ENCODE assay signal across 13 cellular contexts in the genomic region with DNA sequence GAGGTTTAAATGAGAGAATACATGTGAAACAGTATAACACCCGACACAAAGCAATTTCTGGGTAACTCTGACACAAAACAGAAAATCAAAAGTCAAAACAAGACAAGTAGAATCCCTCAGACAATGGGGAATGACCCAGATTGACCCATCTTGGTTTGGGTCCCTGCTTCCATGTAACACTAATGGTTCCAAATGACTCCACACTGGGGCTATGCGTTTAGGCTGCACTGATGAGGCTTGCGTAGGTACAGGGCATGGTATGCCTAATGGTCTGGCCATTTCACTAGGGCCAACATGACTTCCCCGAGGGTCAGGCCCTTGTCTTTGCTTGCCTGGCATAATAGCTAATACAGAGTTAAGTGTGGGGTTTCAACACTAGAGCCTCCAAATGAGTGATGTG.
"Had no signal": no experiment of that assay in that cellular context is flagged by ENCODE, and none has a peak within 500 bp of the region (broad histone marks: within the 10 kb centered on the region; RNA-seq: fewer than 3 reads in every experiment).

No MANE protein-coding gene starts in this region.

- H3K4me3 Mint-ChIP-seq: memory B cell; nephron progenitor cell; stimulated activated naive CD8-positive, alpha-beta T cell treated with anti-CD3 and anti-CD28 coated beads, Interleukin-15, Interleukin-2, amounts not matched to agents 100 ng/mL and 50 ng/mL, for 24 hours had no signal

- H3K9me3 Mint-ChIP-seq: memory B cell; nephron progenitor cell; stimulated activated naive CD8-positive, alpha-beta T cell treated with anti-CD3 and anti-CD28 coated beads, Interleukin-15, Interleukin-2, amounts not matched to agents 100 ng/mL and 50 ng/mL, for 24 hours had no signal

- FAIRE-seq: kidney had no signal

- DNase-seq: activated naive CD4-positive, alpha-beta T cell treated with Interleukin-2 at 50 U/mL for 16 hours; brain microvascular endothelial cell; effector memory CD4-positive, alpha-beta T cell; gastrocnemius medialis; kidney; left ventricle myocardium inferior; nephron progenitor cell; psoas muscle; right lobe of liver; SHP77 treated with DMSO at 0.1 percent for 48 hours; stimulated activated CD4-positive, alpha-beta T cell treated with anti-CD3 and anti-CD28 coated beads, Interleukin-2, amount 100 ng/mL, for 24 hours had no signal

- H3K36me3 Mint-ChIP-seq: memory B cell had no signal

- H3K27ac Mint-ChIP-seq: memory B cell; nephron progenitor cell; stimulated activated naive CD8-positive, alpha-beta T cell treated with anti-CD3 and anti-CD28 coated beads, Interleukin-15, Interleukin-2, amounts not matched to agents 100 ng/mL and 50 ng/mL, for 24 hours had no signal

- H3K27me3 Mint-ChIP-seq: memory B cell; stimulated activated naive CD8-positive, alpha-beta T cell treated with anti-CD3 and anti-CD28 coated beads, Interleukin-15, Interleukin-2, amounts not matched to agents 100 ng/mL and 50 ng/mL, for 24 hours had no signal

- ATAC-seq: gastrocnemius medialis, psoas muscle, right lobe of liver had no signal
